Comparison of ENCODE assay signal across 8 cellular contexts in the genomic region with DNA sequence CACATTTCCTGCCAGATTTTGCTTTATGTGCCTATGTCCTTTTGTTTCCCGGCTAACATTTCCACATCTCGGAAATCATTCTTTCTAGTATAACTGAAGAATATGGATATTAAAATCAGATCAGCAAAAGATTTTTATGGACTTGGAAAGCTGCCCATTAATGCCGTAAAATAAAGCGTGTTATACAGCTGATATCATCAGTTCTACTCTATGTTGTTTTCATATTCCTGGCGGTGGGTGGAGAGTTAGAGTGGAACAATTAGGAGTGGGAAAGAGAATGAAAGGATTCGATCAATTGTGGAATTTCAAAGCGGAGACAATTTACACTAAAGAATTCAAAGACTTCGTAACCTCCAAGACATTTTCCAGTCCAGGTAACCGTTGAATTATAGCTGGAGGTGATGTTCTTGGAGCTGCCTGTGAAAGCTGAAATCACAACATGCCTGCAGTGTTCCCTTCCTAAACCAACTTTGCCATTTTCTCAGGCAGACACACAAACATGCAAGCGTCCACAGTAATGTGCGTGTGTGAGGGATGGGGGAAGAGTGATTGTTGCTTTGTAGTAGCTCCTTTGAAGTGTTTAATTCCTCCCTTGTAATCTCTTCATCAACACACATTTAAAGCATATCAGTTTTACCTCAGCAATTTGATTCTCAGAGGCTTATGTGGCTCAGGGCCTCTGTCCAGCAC.
A peak's percentile ranks its signal among the peaks of the same experiment; 100 is the strongest.
DNase-seq lines count a peak whose midpoint lies in the region; ATAC-seq and TF ChIP-seq lines count a peak whose summit lies in the region.

No MANE protein-coding gene starts in this region.

- peak overlapping the region; percentile 58 for H3K9ac ChIP-seq in PC-3 (ENCODE audit: low read length)

- no peak overlapping the region for H3K27ac Mint-ChIP-seq in immature natural killer cell

- CTCF ChIA-PET in PC-3 (lab: Charles Lee), result no interaction called here

- no peaks in the 10 kb centered on the region for H3K9me3 Mint-ChIP-seq in immature natural killer cell

- TF ChIP-seq CTCF in PC-3 (conservative IDR thresholded peaks at IDR 0.05; ENCODE audit: low read depth, low read length), result no peak

- H3K4me3 Mint-ChIP-seq in immature natural killer cell, result no peak overlapping the region

- no peaks in the 10 kb centered on the region for H4K20me1 ChIP-seq in PC-3 (ENCODE audit: low read length)

- H3K27me3 Mint-ChIP-seq in immature natural killer cell (ENCODE audit: low read depth in 3 of 3), result peaks cover 0 to 3% (median 3%) of the 10 kb centered on the region in 3 donors

- no peaks in the 10 kb centered on the region for H3K9me3 ChIP-seq in PC-3 (ENCODE audit: low read length)

- H3K36me3 Mint-ChIP-seq in immature natural killer cell, result no peaks in the 10 kb centered on the region

- H3K27me3 ChIP-seq in PC-3 (ENCODE audit: low read length), result no peaks in the 10 kb centered on the region

- intact Hi-C loops in PC-3 (cut with micrococcal nuclease), result loop anchor here (5.0 kb wide), 1 partner anchor 95 kb away; no protein-coding TSS in a partner anchor

- H3K9me2 ChIP-seq in PC-3 (replicated peaks; ENCODE audit: low read length), result no peaks in the 10 kb centered on the region

- no peaks in the 10 kb centered on the region for H3K36me3 ChIP-seq in PC-3 (ENCODE audit: low read depth, low read length)

- H3K4me2 ChIP-seq in PC-3 (ENCODE audit: low read length), result peak overlapping the region; percentile 75

- no peaks in the 10 kb centered on the region for H3K79me2 ChIP-seq in PC-3 (ENCODE audit: low read length)

- H3F3A ChIP-seq in PC-3 (ENCODE audit: low read length, unreplicated experiment), result no peaks in the 10 kb centered on the region

- no TSS peak for BruUV-seq in PC-3 (replicated peaks; lab: Mats Ljungman, UMichigan)

- H3K27ac ChIP-seq in PC-3 (ENCODE audit: low read length), result peak overlapping the region; percentile 69

- H3K4me1 Mint-ChIP-seq in immature natural killer cell, result peaks cover 0 to under 1% of the 10 kb centered on the region in 2 donors

- peak; percentile 72 for DNase-seq in DMS53 treated with DMSO at 0.1 percent for 48 hours (lab: John Stamatoyannopoulos, UW; ENCODE audit: unreplicated experiment)
- no peak for DNase-seq in PC-3
- DNase-seq in fibroblast of gingiva (ENCODE audit: low read depth), result peak; percentile 62
- DNase-seq in renal cortical epithelial cell (ENCODE audit: low read depth), result peak; percentile 44
- no peak for DNase-seq in activated naive CD4-positive, alpha-beta T cell treated with Interleukin-2 at 50 U/mL for 16 hours
- no peak for DNase-seq in immature natural killer cell

- peaks cover 20% of the 10 kb centered on the region for H3K4me1 ChIP-seq in PC-3 (ENCODE audit: insufficient read depth, low read length)

- peak overlapping the region; percentile 56; the same call in 1 of the 2 replicates for H3K4me3 ChIP-seq in PC-3 (ENCODE audit: low read length)

- POLR2A ChIA-PET in PC-3 (lab: Charles Lee; ENCODE audit: unreplicated experiment), result interaction anchor here (0.6 kb wide), 1 partner anchor 1573 kb away, joined by 6 read pairs; the partner anchor contains the start of gene DEPDC1B

- ATAC-seq in PC-3, result peak; percentile 26; the same call in 1 of the 2 replicates
- no peak for ATAC-seq in HG02981 (IDR thresholded peaks at IDR 0.05; ENCODE audit: unreplicated experiment)
- ATAC-seq in GM21367 (IDR thresholded peaks at IDR 0.05; ENCODE audit: unreplicated experiment), result no peak

- H2AFZ ChIP-seq in PC-3 (ENCODE audit: low read length), result peak overlapping the region; percentile 83

Comparison
In these comparisons a context has a peak if more than half of its experiments do, and no peak if none do; other contexts are left out.
1. DNase-seq: peak in DMS53 treated with DMSO at 0.1 percent for 48 hours (single experiment), fibroblast of gingiva (single experiment) and renal cortical epithelial cell (single experiment); none in PC-3 (single experiment), activated naive CD4-positive, alpha-beta T cell treated with Interleukin-2 at 50 U/mL for 16 hours (single experiment) and immature natural killer cell (0 of 3).